ENCODE assay signal across 8 cellular contexts in genomic region chr3:161413127-161413854, GRCh38. TPM values are rescaled to one million over a fixed set of nuclear protein-coding genes. Genes with fewer than 3 reads are reported as not detected.
DNase-seq lines count a peak whose midpoint lies in the region; ATAC-seq and TF ChIP-seq lines count a peak whose summit lies in the region.

No MANE protein-coding gene starts in this region.

- H3K9me2 ChIP-seq in GM23338 (ENCODE audit: insufficient read depth) = no peaks in the 10 kb centered on the region
- H3K9me2 ChIP-seq in SK-N-SH = no peaks in the 10 kb centered on the region

- no peak for TF ChIP-seq POLR2A in GM18505 (IDR thresholded peaks at IDR 0.05; ENCODE audit: borderline replicate concordance, extremely low read depth, insufficient read depth, insufficient read length)

- no peak overlapping the region for H3K4me2 ChIP-seq in GM23338
- H3K4me2 ChIP-seq in SK-N-SH = no peak overlapping the region

- TF ChIP-seq CTCF in MCF 10A (IDR thresholded peaks at IDR 0.05; ENCODE audit: unreplicated experiment) (no peak), GM23338 (conservative IDR thresholded peaks at IDR 0.05; ENCODE audit: low read depth in 2 of 2) (no peak; a peak in 2 of 4 replicates), SK-N-SH (IDR thresholded peaks at IDR 0.05) (no peak)

- H3K79me2 ChIP-seq in GM23338 (replicated peaks; ENCODE audit: insufficient read depth) = no peaks in the 10 kb centered on the region
- H3K79me2 ChIP-seq in SK-N-SH (ENCODE audit: insufficient read depth) = no peaks in the 10 kb centered on the region

- H3K27me3 Mint-ChIP-seq in MCF 10A (ENCODE audit: insufficient read depth, unreplicated experiment) (no peaks in the 10 kb centered on the region), GM23338 (ENCODE audit: insufficient read depth, low read depth, poor library complexity) (peaks cover 6% of the 10 kb centered on the region)

- TF ChIP-seq EP300 in SK-N-SH (IDR thresholded peaks at IDR 0.05; ENCODE audit: borderline replicate concordance in 1 of 2, low read depth in 1 of 2, low read length in 1 of 2) = no peak

- no peak overlapping the region for H3K4me3 ChIP-seq in GM23338
- no peak overlapping the region for H3K4me3 ChIP-seq in SK-N-SH (ENCODE audit: low read depth in 2 of 2, low read length in 1 of 2)

- H3K4me1 ChIP-seq in GM23338 (ENCODE audit: insufficient read depth) = peaks cover 9% of the 10 kb centered on the region
- peaks cover 4 to 19% of the 10 kb centered on the region in 2 experiments for H3K4me1 ChIP-seq in SK-N-SH (ENCODE audit: control insufficient read depth in 1 of 2, insufficient read depth in 2 of 2, low read depth in 1 of 2, low read length in 1 of 2)

- no peak overlapping the region for H3K9ac ChIP-seq in SK-N-SH

- H4K20me1 ChIP-seq in GM23338 (replicated peaks; ENCODE audit: insufficient read depth) = no peaks in the 10 kb centered on the region
- no peaks in the 10 kb centered on the region for H4K20me1 ChIP-seq in SK-N-SH (ENCODE audit: insufficient read depth)

- CTCF ChIA-PET in MCF 10A (lab: Yijun Ruan, JAX) = interaction anchor here (0.8 to 1.8 kb wide), 5 partner anchors 43 to 142 kb away, joined by 3 to 9 read pairs (median 4); no protein-coding TSS in a partner anchor
- CTCF ChIA-PET in SK-N-SH (lab: Yijun Ruan, JAX) = interaction anchor here (0.9 to 1.8 kb wide), 4 partner anchors 10 to 472 kb away, joined by 3 to 6 read pairs (median 4); partner anchors contain the start of gene SPTSSB

- no peak overlapping the region for H3K27ac ChIP-seq in GM23338 (ENCODE audit: low read depth)
- H3K27ac ChIP-seq in SK-N-SH (ENCODE audit: low read depth in 2 of 2, low read length in 1 of 2) = no peak overlapping the region

- TF ChIP-seq RAD21 in SK-N-SH (IDR thresholded peaks at IDR 0.05; ENCODE audit: low read length) = no peak

- H3K4me3 Mint-ChIP-seq in MCF 10A (ENCODE audit: unreplicated experiment) = no peak overlapping the region
- H3K4me3 Mint-ChIP-seq in GM23338 = no peak overlapping the region

- H3K9me3 Mint-ChIP-seq in MCF 10A (ENCODE audit: unreplicated experiment) (no peaks in the 10 kb centered on the region), GM23338 (peaks cover 22% of the 10 kb centered on the region)

- no TSS peak for BruUV-seq in MCF 10A (replicated peaks; lab: Mats Ljungman, UMichigan)

- H2AFZ ChIP-seq in GM23338 (no peak overlapping the region), SK-N-SH (ENCODE audit: low read depth) (no peak overlapping the region)

- intact Hi-C loops in MCF 10A (cut with micrococcal nuclease) = no loop called here

- H3K4me1 Mint-ChIP-seq in MCF 10A (ENCODE audit: insufficient read depth, unreplicated experiment) (peaks cover 31% of the 10 kb centered on the region), GM23338 (peaks cover 33% of the 10 kb centered on the region)

- H3K9me3 ChIP-seq in SK-N-SH = no peaks in the 10 kb centered on the region

- WGBS in SK-N-SH (ENCODE audit: low lambda C conversion rate) = 62% methylated on average over 2 of the region's 2 CpGs

- H3F3A ChIP-seq in GM23338 (replicated peaks; ENCODE audit: low read depth) (no peaks in the 10 kb centered on the region), SK-N-SH (replicated peaks; ENCODE audit: insufficient read depth) (peaks cover 5% of the 10 kb centered on the region)

- H3K27me3 ChIP-seq in GM23338 (ENCODE audit: insufficient read depth) (no peaks in the 10 kb centered on the region), SK-N-SH (ENCODE audit: insufficient read depth) (no peaks in the 10 kb centered on the region)

- H3K36me3 Mint-ChIP-seq in MCF 10A (ENCODE audit: insufficient read depth, unreplicated experiment) = no peaks in the 10 kb centered on the region
- peaks cover 24% of the 10 kb centered on the region for H3K36me3 Mint-ChIP-seq in GM23338 (ENCODE audit: low read depth)

- H3K27ac Mint-ChIP-seq in MCF 10A (ENCODE audit: low read depth, unreplicated experiment) (no peak overlapping the region), GM23338 (no peak overlapping the region)

- peak; percentile 90 for DNase-seq in MCF 10A (ENCODE audit: unreplicated experiment)
- DNase-seq in middle frontal gyrus (ENCODE audit: extremely low spot score, low spot score) = peak; percentile 65
- DNase-seq in RPMI8226 = no peak
- no peak for DNase-seq in GM23338 (ENCODE audit: low spot score)
- no peak for DNase-seq in SK-N-SH
- DNase-seq in NCI-H1417 treated with DMSO at 0.1 percent for 48 hours (lab: John Stamatoyannopoulos, UW) = no peak

- peaks cover 4% of the 10 kb centered on the region; the same call in 1 of the 2 replicates for H3K36me3 ChIP-seq in GM23338 (ENCODE audit: insufficient read depth)
- H3K36me3 ChIP-seq in SK-N-SH (replicated peaks in 1 of 2; ENCODE audit: control insufficient read depth in 1 of 2, insufficient read depth in 2 of 2, low read length in 1 of 2) = no peaks in the 10 kb centered on the region

- POLR2A ChIA-PET in MCF 10A (lab: Yijun Ruan, JAX) (interaction anchor here (1.1 to 1.3 kb wide), 3 partner anchors 122 to 144 kb away, joined by 3 to 4 read pairs (median 4); no protein-coding TSS in a partner anchor), SK-N-SH (lab: Yijun Ruan, JAX) (no interaction called here)

- peak; percentile 44 for ATAC-seq in GM18505 (IDR thresholded peaks at IDR 0.05; ENCODE audit: unreplicated experiment)
- peak; percentile 36 for ATAC-seq in HG03066 (IDR thresholded peaks at IDR 0.05; ENCODE audit: low read depth, unreplicated experiment)
- no peak for ATAC-seq in GM23338

TF ChIP-seq in GM23338, 12 proteins besides CTCF, POLR2A, EP300 and RAD21:
- TF ChIP-seq ETS1 (IDR thresholded peaks at IDR 0.05) (no peak), CREB1 (CRISPR knock-in tag; IDR thresholded peaks at IDR 0.05; ENCODE audit: low read depth) (no peak), ZNF114 (CRISPR knock-in tag; IDR thresholded peaks at IDR 0.05) (no peak), ZNF331 (CRISPR knock-in tag; IDR thresholded peaks at IDR 0.05; ENCODE audit: low read depth) (no peak)

TF ChIP-seq in SK-N-SH, 30 proteins besides CTCF, POLR2A, EP300 and RAD21:
- TF ChIP-seq ELF1 (IDR thresholded peaks at IDR 0.05) (no peak), RXRA (IDR thresholded peaks at IDR 0.05; ENCODE audit: borderline replicate concordance, low read depth) (no peak), JUND (IDR thresholded peaks at IDR 0.05) (no peak), YY1 (IDR thresholded peaks at IDR 0.05; ENCODE audit: low read depth) (no peak), GABPA (IDR thresholded peaks at IDR 0.05; ENCODE audit: low read depth) (no peak), FOXM1 (IDR thresholded peaks at IDR 0.05; ENCODE audit: low read depth) (no peak), FOSL2 (IDR thresholded peaks at IDR 0.05; ENCODE audit: borderline replicate concordance, low read depth) (no peak), MAX (IDR thresholded peaks at IDR 0.05; ENCODE audit: low read depth) (no peak), EZH2phosphoT487 (IDR thresholded peaks at IDR 0.05; ENCODE audit: borderline replicate concordance, low read depth) (no peak), NRF1 (IDR thresholded peaks at IDR 0.05; ENCODE audit: low read depth, low read length) (no peak), POLR2AphosphoS5 (IDR thresholded peaks at IDR 0.05; ENCODE audit: low read depth, low read length) (no peak), TAF1 (IDR thresholded peaks at IDR 0.05; ENCODE audit: borderline replicate concordance, low read depth, low read length) (no peak), CHD2 (IDR thresholded peaks at IDR 0.05; ENCODE audit: low read length, partially characterized antibody) (no peak), GATA2 (CRISPR knock-in tag; IDR thresholded peaks at IDR 0.05) (no peak)
- TF ChIP-seq, protein P1, sequence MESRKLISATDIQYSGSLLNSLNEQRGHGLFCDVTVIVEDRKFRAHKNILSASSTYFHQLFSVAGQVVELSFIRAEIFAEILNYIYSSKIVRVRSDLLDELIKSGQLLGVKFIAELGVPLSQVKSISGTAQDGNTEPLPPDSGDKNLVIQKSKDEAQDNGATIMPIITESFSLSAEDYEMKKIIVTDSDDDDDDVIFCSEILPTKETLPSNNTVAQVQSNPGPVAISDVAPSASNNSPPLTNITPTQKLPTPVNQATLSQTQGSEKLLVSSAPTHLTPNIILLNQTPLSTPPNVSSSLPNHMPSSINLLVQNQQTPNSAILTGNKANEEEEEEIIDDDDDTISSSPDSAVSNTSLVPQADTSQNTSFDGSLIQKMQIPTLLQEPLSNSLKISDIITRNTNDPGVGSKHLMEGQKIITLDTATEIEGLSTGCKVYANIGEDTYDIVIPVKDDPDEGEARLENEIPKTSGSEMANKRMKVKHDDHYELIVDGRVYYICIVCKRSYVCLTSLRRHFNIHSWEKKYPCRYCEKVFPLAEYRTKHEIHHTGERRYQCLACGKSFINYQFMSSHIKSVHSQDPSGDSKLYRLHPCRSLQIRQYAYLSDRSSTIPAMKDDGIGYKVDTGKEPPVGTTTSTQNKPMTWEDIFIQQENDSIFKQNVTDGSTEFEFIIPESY (IDR thresholded peaks at IDR 0.05; ENCODE audit: borderline replicate concordance, low read depth) = no peak
- TF ChIP-seq, protein P2, sequence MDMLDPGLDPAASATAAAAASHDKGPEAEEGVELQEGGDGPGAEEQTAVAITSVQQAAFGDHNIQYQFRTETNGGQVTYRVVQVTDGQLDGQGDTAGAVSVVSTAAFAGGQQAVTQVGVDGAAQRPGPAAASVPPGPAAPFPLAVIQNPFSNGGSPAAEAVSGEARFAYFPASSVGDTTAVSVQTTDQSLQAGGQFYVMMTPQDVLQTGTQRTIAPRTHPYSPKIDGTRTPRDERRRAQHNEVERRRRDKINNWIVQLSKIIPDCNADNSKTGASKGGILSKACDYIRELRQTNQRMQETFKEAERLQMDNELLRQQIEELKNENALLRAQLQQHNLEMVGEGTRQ (IDR thresholded peaks at IDR 0.05; ENCODE audit: borderline replicate concordance, low read depth, low read length) = no peak

RNA-seq across cellular contexts. Expression of gene SPTSSB, which starts 42.0 kb away (rescaled TPM):
- not detected in 2 replicates for total RNA-seq in MCF 10A (2022)
- 33.0 and 33.5 TPM in 2 replicates for total RNA-seq in GM23338 (2014; rRNA removed; shearing (Covaris generic))
- polyA plus RNA-seq in GM23338 (2016; fragmentation: Nextera tagmentation; extraction: Ambion mirVana) = 20.8 and 23.5 TPM in 2 replicates
- 0.07 and 0.57 TPM in 2 replicates for polyA plus RNA-seq in SK-N-SH (2012; rRNA removed)
- polyA plus RNA-seq in SK-N-SH (2012; cell fraction: cytosol; rRNA removed) = 0.36 and 0.75 TPM in 2 replicates
- polyA plus RNA-seq in SK-N-SH (2012; cell fraction: nucleus; rRNA removed) = 0.13 and 0.23 TPM in 2 replicates

Comparison
In these comparisons a context has a peak if more than half of its experiments do, and no peak if none do; other contexts are left out.
1. DNase-seq: peak in MCF 10A (single experiment) and middle frontal gyrus (single experiment); none in RPMI8226 (single experiment), GM23338 (single experiment), SK-N-SH (single experiment) and NCI-H1417 treated with DMSO at 0.1 percent for 48 hours (single experiment).
2. RNA of gene SPTSSB, which starts 42.0 kb away (total RNA-seq): 33.0 to 33.5 TPM in GM23338; not detected in MCF 10A; every median in the first group is over 10 times any median in the second.